9 cellular contexts compared by ENCODE assay signal in genomic region chr9:132486706-132487350, GRCh38.
DNase-seq lines count a peak whose midpoint lies in the region; ATAC-seq lines count a peak whose summit lies in the region.
"Had no signal": no experiment of that assay in that cellular context is flagged by ENCODE, and none has a peak within 500 bp of the region (broad histone marks: within the 10 kb centered on the region; RNA-seq: fewer than 3 reads in every experiment).

No MANE protein-coding gene starts in this region.

- peak; percentile 90 for ATAC-seq in activated CD8-positive, alpha-beta memory T cell treated with anti-CD3 and anti-CD28 coated beads, Interleukin-2, amount 10 ng/mL, durations not matched to agents 7 days and 5 days
- ATAC-seq in esophagus mucosa = peak; percentile 29
- ATAC-seq in HG03354 (IDR thresholded peaks at IDR 0.05; ENCODE audit: poor library complexity, severe bottlenecking, unreplicated experiment) = no peak
- no peak for ATAC-seq in GM21737 (IDR thresholded peaks at IDR 0.05; ENCODE audit: unreplicated experiment)
- no peak for ATAC-seq in HG02938 (IDR thresholded peaks at IDR 0.05; ENCODE audit: unreplicated experiment)

- no peaks in the 10 kb centered on the region for H3K36me3 Mint-ChIP-seq in activated CD8-positive, alpha-beta memory T cell treated with anti-CD3 and anti-CD28 coated beads, Interleukin-2, amount 10 ng/mL, durations not matched to agents 7 days and 5 days

- CTCF ChIA-PET in activated CD8-positive, alpha-beta memory T cell treated with anti-CD3 and anti-CD28 coated beads, Interleukin-2, amount 10 ng/mL, durations not matched to agents 7 days and 5 days (lab: Charles Lee) = interaction anchor here (0.5 to 1.8 kb wide), 5 partner anchors 20 to 700 kb away, joined by 3 to 6 read pairs (median 3); partner anchors contain the start of gene CFAP77

- H3K27me3 Mint-ChIP-seq in activated CD8-positive, alpha-beta memory T cell treated with anti-CD3 and anti-CD28 coated beads, Interleukin-2, amount 10 ng/mL, durations not matched to agents 7 days and 5 days = peaks cover 77% of the 10 kb centered on the region

- H3K9me3 Mint-ChIP-seq in activated CD8-positive, alpha-beta memory T cell treated with anti-CD3 and anti-CD28 coated beads, Interleukin-2, amount 10 ng/mL, durations not matched to agents 7 days and 5 days (ENCODE audit: low read depth) = no peaks in the 10 kb centered on the region

- H3K4me3 Mint-ChIP-seq in activated CD8-positive, alpha-beta memory T cell treated with anti-CD3 and anti-CD28 coated beads, Interleukin-2, amount 10 ng/mL, durations not matched to agents 7 days and 5 days = peak overlapping the region; percentile 48

- peak overlapping the region; percentile 81 for H3K27ac Mint-ChIP-seq in activated CD8-positive, alpha-beta memory T cell treated with anti-CD3 and anti-CD28 coated beads, Interleukin-2, amount 10 ng/mL, durations not matched to agents 7 days and 5 days

- DNase-seq in NCI-H526 (lab: John Stamatoyannopoulos, UW) (peak; percentile 44 to 76), nucleus accumbens (lab: John Stamatoyannopoulos, UW) (no peak)
- DNase-seq in activated CD8-positive, alpha-beta memory T cell treated with anti-CD3 and anti-CD28 coated beads, Interleukin-2, amount 10 ng/mL, durations not matched to agents 7 days and 5 days = peak; percentile 84
- peak; percentile 5 to 18 for DNase-seq in stimulated activated CD8-positive, alpha-beta memory T cell treated with anti-CD3 and anti-CD28 coated beads, Interleukin-4, amount 100 ng/mL, for 1 hour (ENCODE audit: low read depth in 2 of 2, low spot score in 1 of 2)
- DNase-seq: SIG-M5 had no signal

- peaks cover 23% of the 10 kb centered on the region for H3K4me1 Mint-ChIP-seq in activated CD8-positive, alpha-beta memory T cell treated with anti-CD3 and anti-CD28 coated beads, Interleukin-2, amount 10 ng/mL, durations not matched to agents 7 days and 5 days

Comparison
In these comparisons a context has a peak if more than half of its experiments do, and no peak if none do; other contexts are left out.
1. DNase-seq: peak in NCI-H526 (2 of 2), activated CD8-positive, alpha-beta memory T cell treated with anti-CD3 and anti-CD28 coated beads, Interleukin-2, amount 10 ng/mL, durations not matched to agents 7 days and 5 days (single experiment) and stimulated activated CD8-positive, alpha-beta memory T cell treated with anti-CD3 and anti-CD28 coated beads, Interleukin-4, amount 100 ng/mL, for 1 hour (2 of 2); none in nucleus accumbens (0 of 56).
2. ATAC-seq: peak in activated CD8-positive, alpha-beta memory T cell treated with anti-CD3 and anti-CD28 coated beads, Interleukin-2, amount 10 ng/mL, durations not matched to agents 7 days and 5 days (single experiment) and esophagus mucosa (single experiment); none in HG03354 (single experiment), GM21737 (single experiment) and HG02938 (single experiment).